27 cellular contexts compared by ENCODE assay signal in genomic region chr15:98163319-98164030, GRCh38.
"Had no signal": no experiment of that assay in that cellular context is flagged by ENCODE, and none has a peak within 500 bp of the region (broad histone marks: within the 10 kb centered on the region; RNA-seq: fewer than 3 reads in every experiment).

No MANE protein-coding gene starts in this region.

- H3K27ac ChIP-seq: brain microvascular endothelial cell, neutrophil, right lobe of liver, tibial nerve had no signal

- DNase-seq: activated CD4-positive, alpha-beta memory T cell treated with anti-CD3 and anti-CD28 coated beads, Interleukin-2, amount 10 ng/mL, durations not matched to agents 7 days and 5 days; activated CD4-positive, alpha-beta T cell treated with anti-CD3 and anti-CD28 coated beads for 1 hour; activated CD4-positive, alpha-beta T cell treated with anti-CD3 and anti-CD28 coated beads, Interleukin-2, amount 10 ng/mL, durations not matched to agents 7 days and 5 days; activated CD8-positive, alpha-beta memory T cell treated with anti-CD3 and anti-CD28 coated beads, Interleukin-2, amount 50 U/mL, for 48 hours; activated gamma-delta T cell treated with Interleukin-2 at 50 U/mL for 16 hours; activated naive CD4-positive, alpha-beta T cell treated with anti-CD3 and anti-CD28 coated beads, Interleukin-2, amount 50 U/mL, for 16 hours; activated T-cell treated with anti-CD3 and anti-CD28 coated beads, Interleukin-2, amount 50 U/mL, for 24 hours; amniotic stem cell; brain microvascular endothelial cell; central memory CD4-positive, alpha-beta T cell; endodermal cell; islet precursor cell; left cardiac atrium; left ventricle myocardium superior; mucosa of descending colon; right lobe of liver; stimulated activated CD4-positive, alpha-beta T cell treated with anti-CD3 and anti-CD28 coated beads, Interleukin-2, amount 100 ng/mL, for 48 hours; stimulated activated naive CD4-positive, alpha-beta T cell treated with Interleukin-2 at 50 U/mL for 16 hours; T-helper 9 cell had no signal

- ATAC-seq: activated T-helper 17 cell treated with anti-CD3 and anti-CD28 coated beads, Interleukin-2, amount 50 U/mL, for 72 hours; esophagus mucosa; left cardiac atrium; left ventricle myocardium superior; mucosa of descending colon had no signal

- H3K27ac Mint-ChIP-seq: activated CD4-positive, alpha-beta memory T cell treated with anti-CD3 and anti-CD28 coated beads, Interleukin-2, amount 10 ng/mL, durations not matched to agents 7 days and 5 days; activated CD4-positive, alpha-beta T cell treated with anti-CD3 and anti-CD28 coated beads, Interleukin-2, amount 10 ng/mL, durations not matched to agents 7 days and 5 days; activated T-cell treated with anti-CD3 and anti-CD28 coated beads, Interleukin-2, amount 50 U/mL, for 24 hours; activated T-helper 17 cell treated with anti-CD3 and anti-CD28 coated beads, Interleukin-2, amount 50 U/mL, for 72 hours; dendritic cell treated with granulocyte-macrophage colony-stimulating factor and Interleukin-4, amounts not matched to agents 40 ng/mL and 50 ng/mL, for 4 days; endodermal cell; nephron; progenitor cell of endocrine pancreas had no signal

- FAIRE-seq: astrocyte had no signal

- H3K4me1 ChIP-seq: right lobe of liver, tibial nerve had no signal

- H3K27me3 ChIP-seq: brain microvascular endothelial cell, neutrophil, right lobe of liver, tibial nerve had no signal

- H3K36me3 ChIP-seq: brain microvascular endothelial cell, neutrophil, right lobe of liver, tibial nerve had no signal

- H3K4me1 Mint-ChIP-seq: endodermal cell had no signal

- H3K9me3 Mint-ChIP-seq: activated CD4-positive, alpha-beta memory T cell treated with anti-CD3 and anti-CD28 coated beads, Interleukin-2, amount 10 ng/mL, durations not matched to agents 7 days and 5 days; activated CD4-positive, alpha-beta T cell treated with anti-CD3 and anti-CD28 coated beads, Interleukin-2, amount 10 ng/mL, durations not matched to agents 7 days and 5 days; activated T-cell treated with anti-CD3 and anti-CD28 coated beads, Interleukin-2, amount 50 U/mL, for 24 hours; activated T-helper 17 cell treated with anti-CD3 and anti-CD28 coated beads, Interleukin-2, amount 50 U/mL, for 72 hours; dendritic cell treated with granulocyte-macrophage colony-stimulating factor and Interleukin-4, amounts not matched to agents 40 ng/mL and 50 ng/mL, for 4 days; nephron had no signal

- H3K9me3 ChIP-seq: mucosa of descending colon, neutrophil, right lobe of liver, tibial nerve had no signal

- H3K4me3 Mint-ChIP-seq: activated CD4-positive, alpha-beta memory T cell treated with anti-CD3 and anti-CD28 coated beads, Interleukin-2, amount 10 ng/mL, durations not matched to agents 7 days and 5 days; activated CD4-positive, alpha-beta T cell treated with anti-CD3 and anti-CD28 coated beads, Interleukin-2, amount 10 ng/mL, durations not matched to agents 7 days and 5 days; activated T-cell treated with anti-CD3 and anti-CD28 coated beads, Interleukin-2, amount 50 U/mL, for 24 hours; activated T-helper 17 cell treated with anti-CD3 and anti-CD28 coated beads, Interleukin-2, amount 50 U/mL, for 72 hours; dendritic cell treated with granulocyte-macrophage colony-stimulating factor and Interleukin-4, amounts not matched to agents 40 ng/mL and 50 ng/mL, for 4 days; endodermal cell; nephron had no signal

- H3K4me3 ChIP-seq: mucosa of descending colon, right lobe of liver, tibial nerve had no signal

- H3K27me3 Mint-ChIP-seq: activated CD4-positive, alpha-beta memory T cell treated with anti-CD3 and anti-CD28 coated beads, Interleukin-2, amount 10 ng/mL, durations not matched to agents 7 days and 5 days; activated T-cell treated with anti-CD3 and anti-CD28 coated beads, Interleukin-2, amount 50 U/mL, for 24 hours; dendritic cell treated with granulocyte-macrophage colony-stimulating factor and Interleukin-4, amounts not matched to agents 40 ng/mL and 50 ng/mL, for 4 days had no signal
